ENCODE assay signal across 26 cellular contexts in genomic region chr17:35099929-35100328, GRCh38. TPM values are rescaled to one million over a fixed set of nuclear protein-coding genes. Genes with fewer than 3 reads are reported as not detected.
"Had no signal": no experiment of that assay in that cellular context is flagged by ENCODE, and none has a peak within 500 bp of the region (broad histone marks: within the 10 kb centered on the region; RNA-seq: fewer than 3 reads in every experiment).

No MANE protein-coding gene starts in this region.

- DNase-seq: activated B cell treated with CpG ODN at 0.5 μM for 24 hours; activated CD4-positive, alpha-beta T cell treated with anti-CD3 and anti-CD28 coated beads for 48 hours; activated naive CD4-positive, alpha-beta T cell; activated naive CD8-positive, alpha-beta T cell treated with anti-CD3 and anti-CD28 coated beads for 36 hours; activated T-cell treated with anti-CD3 and anti-CD28 coated beads, Interleukin-2, amount 50 U/mL, for 4 hours; colonic mucosa; dorsolateral prefrontal cortex; effector memory CD8-positive, alpha-beta T cell; hippocampal formation; pancreas; psoas muscle; right cardiac atrium; stimulated activated CD4-positive, alpha-beta T cell treated with anti-CD3 and anti-CD28 coated beads, Interleukin-4, amount 100 ng/mL, for 24 hours; stimulated activated naive CD4-positive, alpha-beta T cell treated with Interleukin-2 at 50 U/mL for 16 hours had no signal

- H3K27ac Mint-ChIP-seq: activated B cell treated with CpG ODN at 0.5 μM for 24 hours; activated naive CD8-positive, alpha-beta T cell treated with anti-CD3 and anti-CD28 coated beads for 36 hours; activated T-helper 2 cell treated with anti-CD3 and anti-CD28 coated beads, Interferon-gamma antibody, Interleukin-2, Interleukin-4, amounts not matched to agents 10 μg/mL and 5 μg/mL and 100 μg/mL, durations not matched to agents 14 hours and 24 hours and 36 hours; effector memory CD8-positive, alpha-beta T cell; memory B cell; natural killer cell treated with Interleukin-12 subunit alpha and Interleukin-12 subunit beta and Interleukin-15 and Interleukin-18, amount 100 ng/mL, for 72 hours; type B pancreatic cell had no signal

- H3K9me3 Mint-ChIP-seq: activated B cell treated with CpG ODN at 0.5 μM for 24 hours; activated naive CD8-positive, alpha-beta T cell treated with anti-CD3 and anti-CD28 coated beads for 36 hours; activated T-cell treated with anti-CD3 and anti-CD28 coated beads, Interleukin-2, amount 50 U/mL, for 4 hours; activated T-helper 2 cell treated with anti-CD3 and anti-CD28 coated beads, Interferon-gamma antibody, Interleukin-2, Interleukin-4, amounts not matched to agents 10 μg/mL and 5 μg/mL and 100 μg/mL, durations not matched to agents 14 hours and 24 hours and 36 hours; central memory CD8-positive, alpha-beta T cell; effector memory CD8-positive, alpha-beta T cell; memory B cell; natural killer cell treated with Interleukin-12 subunit alpha and Interleukin-12 subunit beta and Interleukin-15 and Interleukin-18, amount 100 ng/mL, for 72 hours; type B pancreatic cell had no signal

- H3K9me3 ChIP-seq: breast epithelium, colonic mucosa, esophagus muscularis mucosa, pancreas, psoas muscle, thoracic aorta, vagina had no signal

- H3K27ac ChIP-seq: breast epithelium, colonic mucosa, esophagus muscularis mucosa, pancreas, psoas muscle, thoracic aorta, vagina had no signal

- H3K4me1 ChIP-seq: breast epithelium, colonic mucosa, esophagus muscularis mucosa, pancreas, psoas muscle, vagina had no signal

- H3K27me3 ChIP-seq: breast epithelium, colonic mucosa, dorsolateral prefrontal cortex, esophagus muscularis mucosa, pancreas, vagina had no signal

- H3K36me3 ChIP-seq: breast epithelium, colonic mucosa had no signal

- ATAC-seq: activated T-cell treated with anti-CD3 and anti-CD28 coated beads, Interleukin-2, amount 50 U/mL, for 4 hours; effector memory CD8-positive, alpha-beta T cell; natural killer cell treated with Interleukin-12 subunit alpha and Interleukin-12 subunit beta and Interleukin-15 and Interleukin-18, amount 100 ng/mL, for 72 hours; psoas muscle; right cardiac atrium had no signal

- H3K4me1 Mint-ChIP-seq: activated B cell treated with CpG ODN at 0.5 μM for 24 hours; activated naive CD8-positive, alpha-beta T cell treated with anti-CD3 and anti-CD28 coated beads for 36 hours had no signal

- H3K4me3 ChIP-seq: breast epithelium, colonic mucosa, dorsolateral prefrontal cortex, esophagus muscularis mucosa, pancreas, psoas muscle, thoracic aorta, vagina had no signal

- H3K4me3 Mint-ChIP-seq: activated B cell treated with CpG ODN at 0.5 μM for 24 hours; activated naive CD8-positive, alpha-beta T cell treated with anti-CD3 and anti-CD28 coated beads for 36 hours; activated T-cell treated with anti-CD3 and anti-CD28 coated beads, Interleukin-2, amount 50 U/mL, for 4 hours; central memory CD8-positive, alpha-beta T cell; effector memory CD8-positive, alpha-beta T cell; memory B cell; natural killer cell treated with Interleukin-12 subunit alpha and Interleukin-12 subunit beta and Interleukin-15 and Interleukin-18, amount 100 ng/mL, for 72 hours; type B pancreatic cell had no signal

- H3K27me3 Mint-ChIP-seq: activated B cell treated with CpG ODN at 0.5 μM for 24 hours; activated naive CD8-positive, alpha-beta T cell treated with anti-CD3 and anti-CD28 coated beads for 36 hours; central memory CD8-positive, alpha-beta T cell; effector memory CD8-positive, alpha-beta T cell; memory B cell; natural killer cell treated with Interleukin-12 subunit alpha and Interleukin-12 subunit beta and Interleukin-15 and Interleukin-18, amount 100 ng/mL, for 72 hours; type B pancreatic cell had no signal

RNA-seq across cellular contexts. Expression of gene FNDC8, which starts 21.5 kb away (rescaled TPM):
- total RNA-seq: activated B cell treated with CpG ODN at 0.5 μM for 24 hours; activated naive CD8-positive, alpha-beta T cell treated with anti-CD3 and anti-CD28 coated beads for 36 hours; activated T-cell treated with anti-CD3 and anti-CD28 coated beads, Interleukin-2, amount 50 U/mL, for 4 hours; activated T-helper 2 cell treated with anti-CD3 and anti-CD28 coated beads, Interferon-gamma antibody, Interleukin-2, Interleukin-4, amounts not matched to agents 10 μg/mL and 5 μg/mL and 100 μg/mL, durations not matched to agents 14 hours and 24 hours and 36 hours; astrocyte; breast epithelium; colonic mucosa; esophagus muscularis mucosa; frontal cortex; lower leg skin; natural killer cell treated with Interleukin-12 subunit alpha and Interleukin-12 subunit beta and Interleukin-15 and Interleukin-18, amount 100 ng/mL, for 72 hours; pancreas; psoas muscle; right cardiac atrium; thoracic aorta; vagina had no signal

RNA-seq across cellular contexts. Expression of gene UNC45B, which starts 47.7 kb away (rescaled TPM):
- total RNA-seq: activated B cell treated with CpG ODN at 0.5 μM for 24 hours; activated T-cell treated with anti-CD3 and anti-CD28 coated beads, Interleukin-2, amount 50 U/mL, for 4 hours; activated T-helper 2 cell treated with anti-CD3 and anti-CD28 coated beads, Interferon-gamma antibody, Interleukin-2, Interleukin-4, amounts not matched to agents 10 μg/mL and 5 μg/mL and 100 μg/mL, durations not matched to agents 14 hours and 24 hours and 36 hours; breast epithelium; colonic mucosa; thoracic aorta; vagina had no signal
